Comparison of ENCODE assay signal across 8 cellular contexts in the genomic region with DNA sequence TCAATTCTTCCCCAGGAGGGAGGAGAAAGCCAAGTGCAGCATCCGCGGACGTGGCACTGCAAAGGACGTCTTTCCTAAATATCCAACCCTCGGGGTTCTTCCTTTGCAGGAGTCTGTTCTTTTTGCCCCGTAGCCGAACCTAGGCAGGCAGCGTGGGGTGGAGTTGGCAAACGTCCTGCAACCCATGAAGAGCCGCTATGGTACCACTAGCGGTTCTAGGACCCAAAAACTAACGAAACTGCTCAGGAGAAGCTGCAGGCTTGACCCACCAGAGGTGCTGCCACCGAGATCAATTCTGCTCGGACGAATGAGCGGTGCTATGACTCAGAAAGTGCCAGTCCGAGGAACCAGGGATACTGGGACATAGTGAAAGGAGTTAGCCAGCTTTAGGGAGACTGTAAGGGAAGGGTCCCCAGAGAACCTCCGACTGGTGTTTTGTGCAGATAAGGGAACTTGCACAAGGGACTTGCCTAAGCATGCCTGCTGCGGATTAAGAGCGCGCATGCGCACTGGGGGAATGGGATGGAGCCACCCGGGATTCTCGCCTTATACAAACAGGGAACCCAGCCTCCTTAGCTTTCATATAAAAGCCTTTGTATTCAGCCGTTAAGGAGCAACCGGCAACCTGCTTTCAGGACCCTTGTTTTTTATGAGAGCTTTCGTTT. TPM values are rescaled to one million over a fixed set of nuclear protein-coding genes. Genes with fewer than 3 reads are reported as not detected.
DNase-seq lines count a peak whose midpoint lies in the region; ATAC-seq and TF ChIP-seq lines count a peak whose summit lies in the region.

No MANE protein-coding gene starts in this region.

- ATAC-seq in HG02571 (IDR thresholded peaks at IDR 0.05; ENCODE audit: unreplicated experiment) (peak; percentile 27), heart right ventricle (peak; percentile 61 to 87 (median 77))
- ATAC-seq in activated naive CD8-positive, alpha-beta T cell treated with anti-CD3 and anti-CD28 coated beads, Interleukin-2, amount 10 ng/mL, durations not matched to agents 7 days and 5 days (ENCODE audit: low read depth): peak; percentile 28

- peak overlapping the region; percentile 96 for H3K4me2 ChIP-seq in trophoblast cell (ENCODE audit: low read length)

- peaks cover 0 to 43% (median 10%) of the 10 kb centered on the region in 9 donors for H3K4me1 ChIP-seq in heart right ventricle
- peaks cover 4 to 6% of the 10 kb centered on the region in 2 experiments for H3K4me1 ChIP-seq in trophoblast cell (ENCODE audit: control insufficient read depth in 1 of 2, insufficient read depth in 2 of 2, low read length in 2 of 2)
- H3K4me1 ChIP-seq in urinary bladder (ENCODE audit: insufficient read depth): no peaks in the 10 kb centered on the region

- no peaks in the 10 kb centered on the region for H3K9me3 ChIP-seq in heart right ventricle
- no peaks in the 10 kb centered on the region for H3K9me3 ChIP-seq in trophoblast cell (ENCODE audit: insufficient read depth, low read depth, low read length)

- H3K36me3 ChIP-seq in heart right ventricle (no peaks in the 10 kb centered on the region), trophoblast cell (ENCODE audit: control insufficient read depth in 1 of 2, insufficient read depth in 2 of 2, low read length in 2 of 2) (no peaks in the 10 kb centered on the region), urinary bladder (ENCODE audit: insufficient read depth) (no peaks in the 10 kb centered on the region)

- H3K36me3 Mint-ChIP-seq in activated naive CD8-positive, alpha-beta T cell treated with anti-CD3 and anti-CD28 coated beads, Interleukin-2, amount 10 ng/mL, durations not matched to agents 7 days and 5 days: peaks cover 6% of the 10 kb centered on the region

- peak overlapping the region; percentile 74 for H3K9ac ChIP-seq in trophoblast cell (ENCODE audit: low read length)

- no peak overlapping the region for H3K4ac ChIP-seq in trophoblast cell (ENCODE audit: low read depth, low read length)

- H4K8ac ChIP-seq in trophoblast cell (ENCODE audit: low read depth, low read length): peak overlapping the region; percentile 88

- H3K4me1 Mint-ChIP-seq in activated naive CD8-positive, alpha-beta T cell treated with anti-CD3 and anti-CD28 coated beads, Interleukin-2, amount 10 ng/mL, durations not matched to agents 7 days and 5 days: peaks cover 34% of the 10 kb centered on the region

- peak overlapping the region; percentile 72 to 97 (median 90) for H3K27ac ChIP-seq in heart right ventricle
- H3K27ac ChIP-seq in trophoblast cell (ENCODE audit: low read depth, low read length): peak overlapping the region; percentile 28
- peak overlapping the region; percentile 76 for H3K27ac ChIP-seq in urinary bladder (ENCODE audit: low read depth)

- TF ChIP-seq CTCF in heart right ventricle (IDR thresholded peaks at IDR 0.05): no peak

- peak overlapping the region; percentile 90 for H3K4me3 Mint-ChIP-seq in activated naive CD8-positive, alpha-beta T cell treated with anti-CD3 and anti-CD28 coated beads, Interleukin-2, amount 10 ng/mL, durations not matched to agents 7 days and 5 days

- peaks cover 15% of the 10 kb centered on the region for H3K79me1 ChIP-seq in trophoblast cell (ENCODE audit: low read length)

- H2BK5ac ChIP-seq in trophoblast cell (ENCODE audit: low read depth, low read length, poor library complexity): peak overlapping the region; percentile 67

- H3K27ac Mint-ChIP-seq in activated naive CD8-positive, alpha-beta T cell treated with anti-CD3 and anti-CD28 coated beads, Interleukin-2, amount 10 ng/mL, durations not matched to agents 7 days and 5 days: peak overlapping the region; percentile 99

- DNase-seq in DMS79 treated with DMSO at 0.1 percent for 48 hours (lab: John Stamatoyannopoulos, UW): peak; percentile 95
- peak; percentile 71 for DNase-seq in NCI-H128 (lab: John Stamatoyannopoulos, UW; ENCODE audit: unreplicated experiment)
- DNase-seq in SKM-1 treated with dmso at 0.1 percent for 144 hours (lab: John Stamatoyannopoulos, UW; ENCODE audit: unreplicated experiment): peak; percentile 95
- peak; percentile 80 for DNase-seq in activated naive CD8-positive, alpha-beta T cell treated with anti-CD3 and anti-CD28 coated beads, Interleukin-2, amount 10 ng/mL, durations not matched to agents 7 days and 5 days
- DNase-seq in heart right ventricle: peak; percentile 79 to 84
- DNase-seq in trophoblast cell: peak; percentile 83 to 93

- H3K14ac ChIP-seq in trophoblast cell (ENCODE audit: low read length): peak overlapping the region; percentile 61

- intact Hi-C loops in heart right ventricle (cut with DNase I): loop anchor here in 3 of 10 donors (1.0 to 5.0 kb wide), 2 partner anchors 13 to 35 kb away; partner anchors contain the start of gene ANXA2R (in 3 of the 3)

- no peak overlapping the region for H2AK5ac ChIP-seq in trophoblast cell (ENCODE audit: low read length)

- no peaks in the 10 kb centered on the region for H3K9me3 Mint-ChIP-seq in activated naive CD8-positive, alpha-beta T cell treated with anti-CD3 and anti-CD28 coated beads, Interleukin-2, amount 10 ng/mL, durations not matched to agents 7 days and 5 days

- peak overlapping the region; percentile 25 for H3K18ac ChIP-seq in trophoblast cell (ENCODE audit: low read length)

- 2 to 4% methylated on average over 27 of the region's 27 CpGs for WGBS in heart right ventricle, 2 donors
- WGBS in trophoblast cell (ENCODE audit: extremely low coverage, insufficient coverage, insufficient read length): no CpG with 5 or more reads among the region's 27 CpGs
- 5% methylated on average over 27 of the region's 27 CpGs for WGBS in urinary bladder

- H3K27me3 Mint-ChIP-seq in activated naive CD8-positive, alpha-beta T cell treated with anti-CD3 and anti-CD28 coated beads, Interleukin-2, amount 10 ng/mL, durations not matched to agents 7 days and 5 days: peaks cover 4% of the 10 kb centered on the region

- H3K27me3 ChIP-seq in heart right ventricle (peaks cover 0 to 85% (median 59%) of the 10 kb centered on the region in 7 donors), trophoblast cell (ENCODE audit: insufficient read depth, low read length) (peaks cover 18% of the 10 kb centered on the region)

- peak overlapping the region; percentile 81 for H4K91ac ChIP-seq in trophoblast cell (ENCODE audit: low read depth, low read length)

- H3K79me2 ChIP-seq in trophoblast cell (ENCODE audit: control insufficient read depth, insufficient read depth, low read length, poor library complexity): peaks cover 3% of the 10 kb centered on the region

- peak overlapping the region; percentile 82 for H2AFZ ChIP-seq in trophoblast cell (ENCODE audit: insufficient read depth, low read length, poor library complexity)

- H4K12ac ChIP-seq in trophoblast cell (ENCODE audit: low read depth, low read length): peak overlapping the region; percentile 37

- H2BK12ac ChIP-seq in trophoblast cell (ENCODE audit: low read length): no peak overlapping the region

- POLR2A ChIA-PET in activated naive CD8-positive, alpha-beta T cell treated with anti-CD3 and anti-CD28 coated beads, Interleukin-2, amount 10 ng/mL, durations not matched to agents 7 days and 5 days (lab: Charles Lee): interaction anchor here (0.9 to 5.5 kb wide), 14 partner anchors 11 to 595 kb away, joined by 3 to 322 read pairs (median 12); partner anchors contain the start of genes ANXA2R, NNT and ZNF131

- H3K4me3 ChIP-seq in heart right ventricle (peak overlapping the region; percentile 34 to 67 (median 55)), trophoblast cell (ENCODE audit: low read depth, low read length) (peak overlapping the region; percentile 64), urinary bladder (ENCODE audit: low read depth, low read length) (peak overlapping the region; percentile 40)

- H2BK120ac ChIP-seq in trophoblast cell (ENCODE audit: insufficient read depth, low read length, poor library complexity): peak overlapping the region; percentile 48

- no peak overlapping the region for H3K23ac ChIP-seq in trophoblast cell (ENCODE audit: low read length)

RNA-seq across cellular contexts. Expression of gene ANXA2R, which starts 32.7 kb away (rescaled TPM):
- total RNA-seq in activated naive CD8-positive, alpha-beta T cell treated with anti-CD3 and anti-CD28 coated beads, Interleukin-2, amount 10 ng/mL, durations not matched to agents 7 days and 5 days: 10 to 100 TPM; 39.2 to 41.1 TPM
- total RNA-seq in heart right ventricle (1 to 10 TPM in 4 of 10 donors, under 1 TPM in 6; 0.42 to 1.8 (median 0.87) TPM), urinary bladder (3.5 TPM)
- polyA plus RNA-seq in heart right ventricle (1 to 10 TPM; 2.4 to 3.4 TPM), urinary bladder (2.9 TPM)
- polyA plus RNA-seq in trophoblast cell (2013): 0.06 and 0.07 TPM in 2 replicates

Comparison
In these comparisons a context has a peak if more than half of its experiments do, and no peak if none do; other contexts are left out.
1. Peak in every context shown above with its lines: DNase-seq, ATAC-seq, H3K4me3 ChIP-seq and H3K27ac ChIP-seq.
2. ATAC-seq: peak in every context shown above with its lines; median percentile 77 in heart right ventricle; 28 in activated naive CD8-positive, alpha-beta T cell treated with anti-CD3 and anti-CD28 coated beads, Interleukin-2, amount 10 ng/mL, durations not matched to agents 7 days and 5 days; 27 in HG02571.
3. H3K27ac ChIP-seq: peak in every context shown above with its lines; median percentile 90 in heart right ventricle; 76 in urinary bladder; 28 in trophoblast cell.